ENCODE assay signal across 1 cellular context in the genomic region with DNA sequence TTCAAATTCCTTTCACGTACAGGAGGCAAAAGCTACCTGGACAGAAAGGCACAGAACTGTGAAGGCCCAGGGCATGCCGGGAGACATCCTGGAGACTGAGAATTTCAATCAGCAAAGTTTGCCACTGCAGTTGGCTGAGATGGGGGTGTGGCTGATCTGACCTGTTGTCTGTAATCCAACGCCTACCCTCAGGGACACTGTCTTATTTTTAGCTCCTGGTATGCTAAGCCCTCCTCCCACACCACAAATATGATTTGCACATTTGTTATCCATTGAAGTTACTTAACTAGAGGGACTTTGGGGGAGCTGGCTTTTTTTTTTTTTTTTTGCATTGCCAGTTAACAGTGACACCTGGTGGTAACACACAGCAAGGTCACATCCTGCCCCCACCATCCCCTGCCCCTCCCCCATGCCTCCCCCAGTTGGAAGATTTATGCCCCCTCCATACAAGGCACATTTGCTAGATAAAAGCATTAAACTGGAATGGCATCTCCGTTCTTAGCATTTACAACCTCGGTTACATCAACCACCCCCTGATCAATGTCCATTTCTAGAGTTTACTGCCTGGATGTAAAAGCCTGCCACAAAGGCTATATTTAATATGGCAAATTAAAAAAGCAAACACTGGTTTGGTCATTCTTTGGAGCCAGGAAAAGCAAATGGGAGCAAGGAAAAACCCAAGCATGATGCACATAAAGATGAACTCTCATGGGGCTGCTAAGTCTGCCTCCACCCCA.
TF ChIP-seq lines count a peak whose summit lies in the region.

No MANE protein-coding gene starts in this region.

TF ChIP-seq in K562, 482 proteins besides CTCF, POLR2A, EP300 and RAD21 (continued from another document):
- TF ChIP-seq, protein P1, sequence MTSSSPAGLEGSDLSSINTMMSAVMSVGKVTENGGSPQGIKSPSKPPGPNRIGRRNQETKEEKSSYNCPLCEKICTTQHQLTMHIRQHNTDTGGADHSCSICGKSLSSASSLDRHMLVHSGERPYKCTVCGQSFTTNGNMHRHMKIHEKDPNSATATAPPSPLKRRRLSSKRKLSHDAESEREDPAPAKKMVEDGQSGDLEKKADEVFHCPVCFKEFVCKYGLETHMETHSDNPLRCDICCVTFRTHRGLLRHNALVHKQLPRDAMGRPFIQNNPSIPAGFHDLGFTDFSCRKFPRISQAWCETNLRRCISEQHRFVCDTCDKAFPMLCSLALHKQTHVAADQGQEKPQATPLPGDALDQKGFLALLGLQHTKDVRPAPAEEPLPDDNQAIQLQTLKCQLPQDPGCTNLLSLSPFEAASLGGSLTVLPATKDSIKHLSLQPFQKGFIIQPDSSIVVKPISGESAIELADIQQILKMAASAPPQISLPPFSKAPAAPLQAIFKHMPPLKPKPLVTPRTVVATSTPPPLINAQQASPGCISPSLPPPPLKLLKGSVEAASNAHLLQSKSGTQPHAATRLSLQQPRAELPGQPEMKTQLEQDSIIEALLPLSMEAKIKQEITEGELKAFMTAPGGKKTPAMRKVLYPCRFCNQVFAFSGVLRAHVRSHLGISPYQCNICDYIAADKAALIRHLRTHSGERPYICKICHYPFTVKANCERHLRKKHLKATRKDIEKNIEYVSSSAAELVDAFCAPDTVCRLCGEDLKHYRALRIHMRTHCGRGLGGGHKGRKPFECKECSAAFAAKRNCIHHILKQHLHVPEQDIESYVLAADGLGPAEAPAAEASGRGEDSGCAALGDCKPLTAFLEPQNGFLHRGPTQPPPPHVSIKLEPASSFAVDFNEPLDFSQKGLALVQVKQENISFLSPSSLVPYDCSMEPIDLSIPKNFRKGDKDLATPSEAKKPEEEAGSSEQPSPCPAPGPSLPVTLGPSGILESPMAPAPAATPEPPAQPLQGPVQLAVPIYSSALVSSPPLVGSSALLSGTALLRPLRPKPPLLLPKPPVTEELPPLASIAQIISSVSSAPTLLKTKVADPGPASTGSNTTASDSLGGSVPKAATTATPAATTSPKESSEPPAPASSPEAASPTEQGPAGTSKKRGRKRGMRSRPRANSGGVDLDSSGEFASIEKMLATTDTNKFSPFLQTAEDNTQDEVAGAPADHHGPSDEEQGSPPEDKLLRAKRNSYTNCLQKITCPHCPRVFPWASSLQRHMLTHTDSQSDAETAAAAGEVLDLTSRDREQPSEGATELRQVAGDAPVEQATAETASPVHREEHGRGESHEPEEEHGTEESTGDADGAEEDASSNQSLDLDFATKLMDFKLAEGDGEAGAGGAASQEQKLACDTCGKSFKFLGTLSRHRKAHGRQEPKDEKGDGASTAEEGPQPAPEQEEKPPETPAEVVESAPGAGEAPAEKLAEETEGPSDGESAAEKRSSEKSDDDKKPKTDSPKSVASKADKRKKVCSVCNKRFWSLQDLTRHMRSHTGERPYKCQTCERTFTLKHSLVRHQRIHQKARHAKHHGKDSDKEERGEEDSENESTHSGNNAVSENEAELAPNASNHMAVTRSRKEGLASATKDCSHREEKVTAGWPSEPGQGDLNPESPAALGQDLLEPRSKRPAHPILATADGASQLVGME (CRISPR knock-in tag; IDR thresholded peaks at IDR 0.05): no peak
- TF ChIP-seq CBX2 (IDR thresholded peaks at IDR 0.05; ENCODE audit: insufficient read depth, low read length, poor library complexity, severe bottlenecking): no peak
- no peak for TF ChIP-seq NR3C1 (CRISPR knock-in tag; IDR thresholded peaks at IDR 0.05)
- TF ChIP-seq CBFA2T2 (conservative IDR thresholded peaks at IDR 0.05): 0 out of 2 replicates have a peak, but pooled peaks have one; percentile 9
- TF ChIP-seq RBM34 (IDR thresholded peaks at IDR 0.05; ENCODE audit: borderline replicate concordance, insufficient read depth, low read length): no peak
- TF ChIP-seq, protein P2, sequence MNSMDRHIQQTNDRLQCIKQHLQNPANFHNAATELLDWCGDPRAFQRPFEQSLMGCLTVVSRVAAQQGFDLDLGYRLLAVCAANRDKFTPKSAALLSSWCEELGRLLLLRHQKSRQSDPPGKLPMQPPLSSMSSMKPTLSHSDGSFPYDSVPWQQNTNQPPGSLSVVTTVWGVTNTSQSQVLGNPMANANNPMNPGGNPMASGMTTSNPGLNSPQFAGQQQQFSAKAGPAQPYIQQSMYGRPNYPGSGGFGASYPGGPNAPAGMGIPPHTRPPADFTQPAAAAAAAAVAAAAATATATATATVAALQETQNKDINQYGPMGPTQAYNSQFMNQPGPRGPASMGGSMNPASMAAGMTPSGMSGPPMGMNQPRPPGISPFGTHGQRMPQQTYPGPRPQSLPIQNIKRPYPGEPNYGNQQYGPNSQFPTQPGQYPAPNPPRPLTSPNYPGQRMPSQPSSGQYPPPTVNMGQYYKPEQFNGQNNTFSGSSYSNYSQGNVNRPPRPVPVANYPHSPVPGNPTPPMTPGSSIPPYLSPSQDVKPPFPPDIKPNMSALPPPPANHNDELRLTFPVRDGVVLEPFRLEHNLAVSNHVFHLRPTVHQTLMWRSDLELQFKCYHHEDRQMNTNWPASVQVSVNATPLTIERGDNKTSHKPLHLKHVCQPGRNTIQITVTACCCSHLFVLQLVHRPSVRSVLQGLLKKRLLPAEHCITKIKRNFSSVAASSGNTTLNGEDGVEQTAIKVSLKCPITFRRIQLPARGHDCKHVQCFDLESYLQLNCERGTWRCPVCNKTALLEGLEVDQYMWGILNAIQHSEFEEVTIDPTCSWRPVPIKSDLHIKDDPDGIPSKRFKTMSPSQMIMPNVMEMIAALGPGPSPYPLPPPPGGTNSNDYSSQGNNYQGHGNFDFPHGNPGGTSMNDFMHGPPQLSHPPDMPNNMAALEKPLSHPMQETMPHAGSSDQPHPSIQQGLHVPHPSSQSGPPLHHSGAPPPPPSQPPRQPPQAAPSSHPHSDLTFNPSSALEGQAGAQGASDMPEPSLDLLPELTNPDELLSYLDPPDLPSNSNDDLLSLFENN (IDR thresholded peaks at IDR 0.05; ENCODE audit: low read depth in 2 of 2, low read length in 2 of 2): no peak
- no peak for TF ChIP-seq FOS (IDR thresholded peaks at IDR 0.05; ENCODE audit: extremely low read depth, insufficient read length)
- TF ChIP-seq DMBX1 (CRISPR knock-in tag; IDR thresholded peaks at IDR 0.05; ENCODE audit: borderline replicate concordance): no peak
- TF ChIP-seq ESRRA (IDR thresholded peaks at IDR 0.05; ENCODE audit: borderline replicate concordance, low read depth): no peak
- TF ChIP-seq POLR2B (IDR thresholded peaks at IDR 0.05; ENCODE audit: low read depth, partially characterized antibody): no peak
- no peak for TF ChIP-seq CBX1 (IDR thresholded peaks at IDR 0.05; ENCODE audit: low read depth)
- TF ChIP-seq ZBTB1 (CRISPR knock-in tag; IDR thresholded peaks at IDR 0.05; ENCODE audit: borderline replicate concordance, low read depth): no peak
- TF ChIP-seq MEF2A (IDR thresholded peaks at IDR 0.05; ENCODE audit: control insufficient read depth, low read depth, low read length): peak; percentile 91
- TF ChIP-seq RUNX1 (IDR thresholded peaks at IDR 0.05; ENCODE audit: low read depth): no peak
- 0 out of 2 replicates have a peak, but pooled peaks have one; percentile 30 for TF ChIP-seq XRCC5 (IDR thresholded peaks at IDR 0.05; ENCODE audit: low read depth, low read length)
